Comparison of ENCODE assay signal across 17 cellular contexts in the genomic region with DNA sequence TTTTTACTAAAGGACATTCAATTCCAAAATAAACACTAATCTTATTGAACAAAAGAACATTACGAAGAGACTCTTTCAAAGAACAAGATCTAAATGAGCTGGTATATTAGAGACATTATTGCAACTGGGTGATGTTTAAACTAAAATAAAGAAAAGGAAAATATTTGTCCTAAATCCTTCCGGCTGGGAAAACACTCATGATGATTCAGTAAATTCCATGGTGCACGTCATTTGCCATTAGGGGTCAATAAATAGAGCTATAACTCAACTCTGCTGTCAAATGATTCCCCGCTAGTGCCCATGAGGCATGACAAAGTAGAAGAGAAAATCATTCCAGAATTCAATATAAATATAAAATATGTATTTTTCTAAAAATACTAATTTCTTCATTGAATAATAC.
DNase-seq lines count a peak whose midpoint lies in the region; ATAC-seq and TF ChIP-seq lines count a peak whose summit lies in the region.
"Had no signal": no experiment of that assay in that cellular context is flagged by ENCODE, and none has a peak within 500 bp of the region (broad histone marks: within the 10 kb centered on the region; RNA-seq: fewer than 3 reads in every experiment).

No MANE protein-coding gene starts in this region.

- peak overlapping the region; percentile 49 for H3K27ac ChIP-seq in osteoblast (ENCODE audit: low read depth, low read length)
- H3K27ac ChIP-seq: BLaER1, KMS-11, left lung, prostate gland had no signal

- no peaks in the 10 kb centered on the region for H3K79me2 ChIP-seq in osteoblast (ENCODE audit: insufficient read depth, low read length)

- DNase-seq in AG10803 (ENCODE audit: low read depth), result peak; percentile 61
- peak; percentile 65 for DNase-seq in NCI-H460 (ENCODE audit: extremely low read depth, low read depth)
- peak; percentile 45 to 70 for DNase-seq in dermis microvascular lymphatic vessel endothelial cell (ENCODE audit: low read depth in 2 of 2)
- peak; percentile 53 for DNase-seq in osteoblast (ENCODE audit: insufficient read length, low spot score, missing footprints)
- no peak for DNase-seq in activated CD4-positive, alpha-beta T cell treated with anti-CD3 and anti-CD28 coated beads for 4 hours
- no peak for DNase-seq in pons (ENCODE audit: low spot score)
- no peak for DNase-seq in NCI-H446 treated with DMSO at 0.1 percent for 48 hours (lab: John Stamatoyannopoulos, UW)
- DNase-seq: activated CD8-positive, alpha-beta T cell treated with anti-CD3 and anti-CD28 coated beads, Interleukin-2, amount 10 ng/mL, durations not matched to agents 7 days and 5 days; erythroblast; hypothalamus; left lung; naive B cell; NCI-H510A treated with DMSO at 0.1 percent for 48 hours had no signal

- H4K20me1 ChIP-seq in osteoblast (ENCODE audit: insufficient read depth, low read length), result no peaks in the 10 kb centered on the region
- H4K20me1 ChIP-seq: BLaER1 had no signal

- no peak for TF ChIP-seq CTCF in AG10803 (conservative IDR thresholded peaks at IDR 0.05; ENCODE audit: low read length)
- TF ChIP-seq CTCF in osteoblast (IDR thresholded peaks at IDR 0.05; ENCODE audit: extremely low read depth, low read depth, low read length), result no peak

- H3K27me3 ChIP-seq in osteoblast (ENCODE audit: insufficient read depth, low read length), result no peaks in the 10 kb centered on the region
- H3K27me3 ChIP-seq: BLaER1, left lung had no signal

- H3K4me3 ChIP-seq in AG10803 (ENCODE audit: low read length), result no peak overlapping the region
- no peak overlapping the region for H3K4me3 ChIP-seq in osteoblast (ENCODE audit: insufficient read depth, low read length)
- H3K4me3 ChIP-seq: BLaER1, left lung, prostate gland had no signal

- no peaks in the 10 kb centered on the region for H3K36me3 ChIP-seq in osteoblast (ENCODE audit: insufficient read depth, low read length)
- H3K36me3 ChIP-seq: BLaER1, left lung, prostate gland had no signal

- no peak for ATAC-seq in GM21529 (IDR thresholded peaks at IDR 0.05; ENCODE audit: unreplicated experiment)
- ATAC-seq: activated CD8-positive, alpha-beta T cell treated with anti-CD3 and anti-CD28 coated beads, Interleukin-2, amount 10 ng/mL, durations not matched to agents 7 days and 5 days; left lung had no signal

- H3K4me1 ChIP-seq in osteoblast (ENCODE audit: insufficient read depth, low read length), result no peaks in the 10 kb centered on the region
- H3K4me1 ChIP-seq: BLaER1, left lung, prostate gland had no signal

- H2AFZ ChIP-seq in osteoblast (ENCODE audit: low read length), result no peak overlapping the region

- no peaks in the 10 kb centered on the region for H3K9me3 ChIP-seq in osteoblast (ENCODE audit: low read depth, low read length)
- H3K9me3 ChIP-seq: BLaER1, prostate gland had no signal

- no peak overlapping the region for H3K4me2 ChIP-seq in osteoblast (ENCODE audit: insufficient read depth, low read length)
- H3K4me2 ChIP-seq: BLaER1, KMS-11 had no signal

Comparison
In these comparisons a context has a peak if more than half of its experiments do, and no peak if none do; other contexts are left out.
1. DNase-seq: peak in AG10803 (single experiment), NCI-H460 (single experiment), dermis microvascular lymphatic vessel endothelial cell (2 of 2) and osteoblast (single experiment); none in activated CD4-positive, alpha-beta T cell treated with anti-CD3 and anti-CD28 coated beads for 4 hours (0 of 2), pons (single experiment) and NCI-H446 treated with DMSO at 0.1 percent for 48 hours (single experiment).